Comparison of ENCODE assay signal across 1 cellular context in genomic region chr4:169030575-169030982, GRCh38.
TF ChIP-seq lines count a peak whose summit lies in the region.

No MANE protein-coding gene starts in this region.

TF ChIP-seq in SK-N-SH treated with all-trans-retinoic acid at 6 μM for 48 hours, 23 proteins besides CTCF, POLR2A, EP300 and RAD21 (continued from another document):
- TF ChIP-seq PATZ1 (CRISPR knock-in tag; IDR thresholded peaks at IDR 0.05; ENCODE audit: borderline replicate concordance), result peak; percentile 48; the same call in 1 of the 2 replicates
TF ChIP-seq in SK-N-SH treated with all-trans-retinoic acid at 6 μM for 48 hours: peak in this region for 5.
